1 cellular context compared by ENCODE assay signal in the genomic region with DNA sequence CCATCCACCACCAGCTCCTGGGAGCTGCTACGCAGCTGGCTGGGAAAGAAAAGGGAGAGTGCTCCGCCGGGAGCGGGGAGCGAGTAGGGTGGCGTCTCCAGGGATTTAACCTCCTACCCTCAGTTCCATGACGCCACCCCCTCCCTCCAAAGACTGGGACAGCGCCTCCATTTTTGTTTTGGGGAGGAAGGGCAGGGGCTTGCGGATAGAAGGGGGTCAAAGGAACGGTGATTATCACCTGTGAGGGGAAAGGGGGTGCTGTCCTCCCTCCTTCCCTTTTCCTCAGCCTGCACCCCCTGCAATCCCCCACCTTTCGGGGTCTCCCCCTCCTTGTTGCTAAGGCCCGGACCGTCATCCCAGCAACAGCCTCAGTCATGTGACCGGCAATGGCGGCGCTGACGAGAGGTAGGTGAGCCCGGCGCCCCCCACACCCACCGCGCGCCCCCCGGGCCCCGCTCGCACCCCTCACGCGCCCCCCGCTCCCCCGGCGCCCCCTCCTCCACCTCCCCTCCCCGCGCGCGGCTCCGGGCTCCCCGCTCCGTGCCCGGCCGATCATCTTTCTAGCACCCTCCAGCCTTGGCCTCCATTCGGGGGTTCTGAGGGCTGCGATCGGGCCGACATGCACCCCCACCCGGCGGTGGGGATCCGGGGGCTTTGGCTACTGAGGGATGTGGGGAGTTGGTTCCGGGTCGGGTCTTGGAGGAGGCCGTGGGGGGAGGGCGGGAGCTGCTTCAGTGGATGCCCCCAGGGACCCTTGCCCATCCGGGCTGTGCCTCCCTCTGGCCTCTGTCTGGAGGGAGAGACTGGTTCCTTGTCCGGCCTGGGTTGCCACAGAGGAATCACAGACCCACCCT.
A peak's percentile ranks its signal among the peaks of the same experiment; 100 is the strongest.
TF ChIP-seq lines count a peak whose summit lies in the region.

A gene with protein sequence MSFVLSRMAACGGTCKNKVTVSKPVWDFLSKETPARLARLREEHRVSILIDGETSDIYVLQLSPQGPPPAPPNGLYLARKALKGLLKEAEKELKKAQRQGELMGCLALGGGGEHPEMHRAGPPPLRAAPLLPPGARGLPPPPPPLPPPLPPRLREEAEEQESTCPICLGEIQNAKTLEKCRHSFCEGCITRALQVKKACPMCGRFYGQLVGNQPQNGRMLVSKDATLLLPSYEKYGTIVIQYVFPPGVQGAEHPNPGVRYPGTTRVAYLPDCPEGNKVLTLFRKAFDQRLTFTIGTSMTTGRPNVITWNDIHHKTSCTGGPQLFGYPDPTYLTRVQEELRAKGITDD (plus strand): TSS at position 371 of the 854 bp plus-strand sequence. CDS start 1,694 bp downstream, outside the sequence.

TF ChIP-seq in HepG2, 621 proteins besides CTCF, POLR2A, EP300 and RAD21 (continued from another document and continues in another):
- no peak for TF ChIP-seq USF2 (IDR thresholded peaks at IDR 0.05; ENCODE audit: low read depth, low read length)
- TF ChIP-seq USF2 (CRISPR knock-in tag; IDR thresholded peaks at IDR 0.05; ENCODE audit: borderline replicate concordance) = peak; percentile 53; the same call in 1 of the 2 replicates
- no peak for TF ChIP-seq BORCS8-MEF2B (CRISPR knock-in tag; IDR thresholded peaks at IDR 0.05)
- TF ChIP-seq, protein P1, sequence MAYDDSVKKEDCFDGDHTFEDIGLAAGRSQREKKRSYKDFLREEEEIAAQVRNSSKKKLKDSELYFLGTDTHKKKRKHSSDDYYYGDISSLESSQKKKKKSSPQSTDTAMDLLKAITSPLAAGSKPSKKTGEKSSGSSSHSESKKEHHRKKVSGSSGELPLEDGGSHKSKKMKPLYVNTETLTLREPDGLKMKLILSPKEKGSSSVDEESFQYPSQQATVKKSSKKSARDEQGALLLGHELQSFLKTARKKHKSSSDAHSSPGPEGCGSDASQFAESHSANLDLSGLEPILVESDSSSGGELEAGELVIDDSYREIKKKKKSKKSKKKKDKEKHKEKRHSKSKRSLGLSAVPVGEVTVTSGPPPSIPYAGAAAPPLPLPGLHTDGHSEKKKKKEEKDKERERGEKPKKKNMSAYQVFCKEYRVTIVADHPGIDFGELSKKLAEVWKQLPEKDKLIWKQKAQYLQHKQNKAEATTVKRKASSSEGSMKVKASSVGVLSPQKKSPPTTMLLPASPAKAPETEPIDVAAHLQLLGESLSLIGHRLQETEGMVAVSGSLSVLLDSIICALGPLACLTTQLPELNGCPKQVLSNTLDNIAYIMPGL (CRISPR knock-in tag; IDR thresholded peaks at IDR 0.05; ENCODE audit: borderline replicate concordance in 1 of 2, low read depth in 1 of 2) = 0 out of 4 replicates have a peak, but pooled peaks of 1 of the 2 experiments have one; percentile 24
- no peak for TF ChIP-seq TFDP2 (CRISPR knock-in tag; IDR thresholded peaks at IDR 0.05)
- TF ChIP-seq, protein P2, sequence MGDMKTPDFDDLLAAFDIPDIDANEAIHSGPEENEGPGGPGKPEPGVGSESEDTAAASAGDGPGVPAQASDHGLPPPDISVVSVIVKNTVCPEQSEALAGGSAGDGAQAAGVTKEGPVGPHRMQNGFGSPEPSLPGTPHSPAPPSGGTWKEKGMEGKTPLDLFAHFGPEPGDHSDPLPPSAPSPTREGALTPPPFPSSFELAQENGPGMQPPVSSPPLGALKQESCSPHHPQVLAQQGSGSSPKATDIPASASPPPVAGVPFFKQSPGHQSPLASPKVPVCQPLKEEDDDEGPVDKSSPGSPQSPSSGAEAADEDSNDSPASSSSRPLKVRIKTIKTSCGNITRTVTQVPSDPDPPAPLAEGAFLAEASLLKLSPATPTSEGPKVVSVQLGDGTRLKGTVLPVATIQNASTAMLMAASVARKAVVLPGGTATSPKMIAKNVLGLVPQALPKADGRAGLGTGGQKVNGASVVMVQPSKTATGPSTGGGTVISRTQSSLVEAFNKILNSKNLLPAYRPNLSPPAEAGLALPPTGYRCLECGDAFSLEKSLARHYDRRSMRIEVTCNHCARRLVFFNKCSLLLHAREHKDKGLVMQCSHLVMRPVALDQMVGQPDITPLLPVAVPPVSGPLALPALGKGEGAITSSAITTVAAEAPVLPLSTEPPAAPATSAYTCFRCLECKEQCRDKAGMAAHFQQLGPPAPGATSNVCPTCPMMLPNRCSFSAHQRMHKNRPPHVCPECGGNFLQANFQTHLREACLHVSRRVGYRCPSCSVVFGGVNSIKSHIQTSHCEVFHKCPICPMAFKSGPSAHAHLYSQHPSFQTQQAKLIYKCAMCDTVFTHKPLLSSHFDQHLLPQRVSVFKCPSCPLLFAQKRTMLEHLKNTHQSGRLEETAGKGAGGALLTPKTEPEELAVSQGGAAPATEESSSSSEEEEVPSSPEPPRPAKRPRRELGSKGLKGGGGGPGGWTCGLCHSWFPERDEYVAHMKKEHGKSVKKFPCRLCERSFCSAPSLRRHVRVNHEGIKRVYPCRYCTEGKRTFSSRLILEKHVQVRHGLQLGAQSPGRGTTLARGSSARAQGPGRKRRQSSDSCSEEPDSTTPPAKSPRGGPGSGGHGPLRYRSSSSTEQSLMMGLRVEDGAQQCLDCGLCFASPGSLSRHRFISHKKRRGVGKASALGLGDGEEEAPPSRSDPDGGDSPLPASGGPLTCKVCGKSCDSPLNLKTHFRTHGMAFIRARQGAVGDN (CRISPR knock-in tag; IDR thresholded peaks at IDR 0.05) = peak; percentile 55
- no peak for TF ChIP-seq KDM3A (CRISPR knock-in tag; IDR thresholded peaks at IDR 0.05; ENCODE audit: low read depth)
- no peak for TF ChIP-seq ZNF607 (CRISPR knock-in tag; IDR thresholded peaks at IDR 0.05; ENCODE audit: borderline replicate concordance)
- no peak for TF ChIP-seq YEATS2 (CRISPR knock-in tag; IDR thresholded peaks at IDR 0.05; ENCODE audit: borderline replicate concordance)
- no peak for TF ChIP-seq MED1 (CRISPR knock-in tag; IDR thresholded peaks at IDR 0.05)
- no peak for TF ChIP-seq ZNF12 (CRISPR knock-in tag; IDR thresholded peaks at IDR 0.05)
- no peak for TF ChIP-seq ZNF781 (CRISPR knock-in tag; IDR thresholded peaks at IDR 0.05; ENCODE audit: borderline replicate concordance, not compliant biosample characterization)
- 0 out of 2 replicates have a peak, but pooled peaks have one; percentile 20 for TF ChIP-seq ZNF501 (CRISPR knock-in tag; IDR thresholded peaks at IDR 0.05)
- no peak for TF ChIP-seq ZNF24 (IDR thresholded peaks at IDR 0.05)
- no peak for TF ChIP-seq ZHX2 (IDR thresholded peaks at IDR 0.05; ENCODE audit: low read depth)
- no peak for TF ChIP-seq ZHX2 (CRISPR knock-in tag; IDR thresholded peaks at IDR 0.05; ENCODE audit: borderline replicate concordance)
- TF ChIP-seq, protein P3, sequence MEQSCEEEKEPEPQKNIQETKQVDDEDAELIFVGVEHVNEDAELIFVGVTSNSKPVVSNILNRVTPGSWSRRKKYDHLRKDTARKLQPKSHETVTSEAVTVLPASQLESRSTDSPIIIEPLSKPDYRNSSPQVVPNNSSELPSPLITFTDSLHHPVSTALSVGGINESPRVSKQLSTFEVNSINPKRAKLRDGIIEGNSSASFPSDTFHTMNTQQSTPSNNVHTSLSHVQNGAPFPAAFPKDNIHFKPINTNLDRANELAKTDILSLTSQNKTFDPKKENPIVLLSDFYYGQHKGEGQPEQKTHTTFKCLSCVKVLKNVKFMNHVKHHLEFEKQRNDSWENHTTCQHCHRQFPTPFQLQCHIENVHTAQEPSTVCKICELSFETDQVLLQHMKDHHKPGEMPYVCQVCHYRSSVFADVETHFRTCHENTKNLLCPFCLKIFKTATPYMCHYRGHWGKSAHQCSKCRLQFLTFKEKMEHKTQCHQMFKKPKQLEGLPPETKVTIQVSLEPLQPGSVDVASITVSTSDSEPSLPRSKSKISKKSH (CRISPR knock-in tag; IDR thresholded peaks at IDR 0.05; ENCODE audit: borderline replicate concordance) = peak; percentile 14; the same call in 1 of the 2 replicates
- TF ChIP-seq NFYC (CRISPR knock-in tag; IDR thresholded peaks at IDR 0.05) = no peak
- TF ChIP-seq ZNF784 (CRISPR knock-in tag; IDR thresholded peaks at IDR 0.05; ENCODE audit: borderline replicate concordance) = peak; percentile 25; the same call in 1 of the 2 replicates
- TF ChIP-seq ZBTB49 (CRISPR knock-in tag; IDR thresholded peaks at IDR 0.05; ENCODE audit: borderline replicate concordance) = no peak
- no peak for TF ChIP-seq ZBTB1 (CRISPR knock-in tag; IDR thresholded peaks at IDR 0.05; ENCODE audit: borderline replicate concordance)
- TF ChIP-seq TRIM24 (CRISPR knock-in tag; IDR thresholded peaks at IDR 0.05) = no peak
- no peak for TF ChIP-seq BHLHE40 (IDR thresholded peaks at IDR 0.05; ENCODE audit: low read length)
- TF ChIP-seq POLR2G (IDR thresholded peaks at IDR 0.05; ENCODE audit: low read depth, low read length) = no peak; the same call in 1 of the 2 replicates
